Comparison of ENCODE assay signal across 12 cellular contexts in genomic region chr9:5838884-5839571, GRCh38. TPM values are rescaled to one million over a fixed set of nuclear protein-coding genes. Genes with fewer than 3 reads are reported as not detected.
DNase-seq lines count a peak whose midpoint lies in the region; ATAC-seq, FAIRE-seq and TF ChIP-seq lines count a peak whose summit lies in the region.
"Had no signal": no experiment of that assay in that cellular context is flagged by ENCODE, and none has a peak within 500 bp of the region (broad histone marks: within the 10 kb centered on the region; RNA-seq: fewer than 3 reads in every experiment).

No MANE protein-coding gene starts in this region.

- H3K27me3 ChIP-seq in Loucy (ENCODE audit: insufficient read depth, low read length, poor library complexity, severe bottlenecking) (no peaks in the 10 kb centered on the region), GM12878 (replicated peaks in 1 of 2; ENCODE audit: control insufficient read depth in 2 of 2, insufficient read depth in 2 of 2, low read length in 1 of 2) (no peaks in the 10 kb centered on the region)

- H3K27ac ChIP-seq in GM12878 (ENCODE audit: control insufficient read depth, insufficient read depth): no peak overlapping the region

- TF ChIP-seq EP300 in GM12878 (IDR thresholded peaks at IDR 0.05; ENCODE audit: borderline replicate concordance in 1 of 2, control insufficient read depth in 1 of 2, low read depth in 2 of 2, low read length in 2 of 2): no peak

- TF ChIP-seq POLR2A in GM12878 (IDR thresholded peaks at IDR 0.05; ENCODE audit: low read depth, low read length): no peak

- POLR2A ChIA-PET in GM12878 (lab: Charles Lee): no interaction called here

- H3K4me3 ChIP-seq in Loucy (ENCODE audit: low read length, poor library complexity, severe bottlenecking) (no peak overlapping the region), GM12878 (no peak overlapping the region)

- no peak for FAIRE-seq in GM12878 (lab: Jason Lieb, UNC)

- no peak for TF ChIP-seq CTCF in Loucy (conservative IDR thresholded peaks at IDR 0.05; ENCODE audit: low read length)
- no peak for TF ChIP-seq CTCF in GM12878 (IDR thresholded peaks at IDR 0.05 in 2 of 3, conservative IDR thresholded peaks at IDR 0.05 in 1 of 3; ENCODE audit: control insufficient read depth in 2 of 3, extremely low read depth in 1 of 3, insufficient read depth in 1 of 3, low read depth in 3 of 3, low read length in 3 of 3)

- TF ChIP-seq RAD21 in GM12878 (IDR thresholded peaks at IDR 0.05; ENCODE audit: insufficient read depth, low read depth, low read length): no peak

- WGBS in GM12878 (ENCODE audit: insufficient coverage, insufficient replicate concordance, low lambda C conversion rate, missing lambda C conversion rate): 38% methylated on average over 2 of the region's 2 CpGs

- CTCF ChIA-PET in GM12878 (lab: Yijun Ruan, JAX): interaction anchor here (1.0 kb wide), 1 partner anchor 15 kb away, joined by 3 read pairs; no protein-coding TSS in a partner anchor

- SMC1A ChIA-PET in GM12878 (lab: Charles Lee; ENCODE audit: uncharacterized antibody, unreplicated experiment): interaction anchor here (1.4 to 1.6 kb wide), 2 partner anchors 10 to 13 kb away, joined by 3 to 6 read pairs; no protein-coding TSS in a partner anchor

- intact Hi-C loops in GM12878 (cut with micrococcal nuclease; ENCODE audit: unreplicated experiment): loop anchor here (10.0 kb wide), 1 partner anchor 384 kb away; the partner anchor contains the start of gene CD274

- H2AFZ ChIP-seq in Loucy (ENCODE audit: low read length): no peak overlapping the region
- H2AFZ ChIP-seq in GM12878 (ENCODE audit: control insufficient read depth, low read depth, low read length): no peak overlapping the region

- DNase-seq in DMS153 (lab: John Stamatoyannopoulos, UW): peak; percentile 83
- DNase-seq in GM12878 (ENCODE audit: low read depth, low spot score): no peak
- DNase-seq in left lobe of liver (ENCODE audit: low spot score): peak; percentile 64
- DNase-seq in NCI-H1694 (lab: John Stamatoyannopoulos, UW): no peak
- no peak for DNase-seq in activated naive CD4-positive, alpha-beta T cell treated with anti-CD3 and anti-CD28 coated beads, Interleukin-2, amount 50 U/mL, for 16 hours
- DNase-seq: T-cell had no signal

- no peaks in the 10 kb centered on the region for H3K9me2 ChIP-seq in Loucy (replicated peaks; ENCODE audit: low read depth, low read length)

- H3K36me3 ChIP-seq in Loucy (ENCODE audit: insufficient read depth, low read length) (no peaks in the 10 kb centered on the region), GM12878 (ENCODE audit: control insufficient read depth in 2 of 2, insufficient read depth in 2 of 2, low read length in 1 of 2) (no peaks in the 10 kb centered on the region)

- H3K4me2 ChIP-seq in Loucy (ENCODE audit: low read depth, low read length, poor library complexity, severe bottlenecking) (peak overlapping the region; percentile 2), GM12878 (ENCODE audit: control insufficient read depth, insufficient read depth) (no peak overlapping the region)

- H3K9ac ChIP-seq in Loucy (ENCODE audit: low read depth, low read length, poor library complexity, severe bottlenecking) (no peak overlapping the region), GM12878 (ENCODE audit: control insufficient read depth, insufficient read depth, low read length) (no peak overlapping the region)

- H3K79me2 ChIP-seq in Loucy (ENCODE audit: insufficient read depth, low read length) (no peaks in the 10 kb centered on the region), GM12878 (ENCODE audit: control insufficient read depth, insufficient read depth, low read length) (no peaks in the 10 kb centered on the region)

- no peak for ATAC-seq in GM12878
- peak; percentile 88 for ATAC-seq in left lobe of liver
- ATAC-seq in HG03135 (IDR thresholded peaks at IDR 0.05; ENCODE audit: unreplicated experiment): no peak
- ATAC-seq in GM18909 (IDR thresholded peaks at IDR 0.05; ENCODE audit: poor library complexity, unreplicated experiment): no peak
- ATAC-seq: stimulated activated effector memory CD8-positive, alpha-beta T cell treated with anti-CD3 and anti-CD28 coated beads, Interleukin-12 subunit alpha, Interleukin-12 subunit beta, amount 100 ng/mL, for 72 hours; T-cell had no signal

- no peaks in the 10 kb centered on the region for H4K20me1 ChIP-seq in Loucy (ENCODE audit: insufficient read depth, low read length, poor library complexity, severe bottlenecking)
- no peaks in the 10 kb centered on the region for H4K20me1 ChIP-seq in GM12878 (ENCODE audit: control insufficient read depth, insufficient read depth)

- RAD21 ChIA-PET in GM12878 (lab: Charles Lee; ENCODE audit: unreplicated experiment): interaction anchor here (0.6 to 1.7 kb wide), 2 partner anchors 9 to 356 kb away, joined by 3 to 4 read pairs; no protein-coding TSS in a partner anchor

- in situ Hi-C loops in GM12878 (cut with MboI): no loop called here

- peaks cover 7% of the 10 kb centered on the region; the same call in 1 of the 2 replicates for H3F3A ChIP-seq in Loucy (ENCODE audit: low read depth)

- H3K9me3 ChIP-seq in Loucy (ENCODE audit: insufficient read depth, low read depth, low read length) (no peaks in the 10 kb centered on the region), GM12878 (replicated peaks; ENCODE audit: control insufficient read depth, insufficient read depth, low read length) (peaks cover 3% of the 10 kb centered on the region; the same call in 2 of the 3 replicates)

- BruUV-seq in GM12878 (replicated peaks; lab: Mats Ljungman, UMichigan): no TSS peak

- H3K4me1 ChIP-seq in Loucy (ENCODE audit: insufficient read depth, low read length, poor library complexity, severe bottlenecking) (peaks cover 45% of the 10 kb centered on the region), GM12878 (ENCODE audit: control insufficient read depth, insufficient read depth, low read length) (peaks cover 21% of the 10 kb centered on the region)

TF ChIP-seq in GM12878, 131 proteins besides CTCF, POLR2A, EP300 and RAD21:
- TF ChIP-seq SMC3 (IDR thresholded peaks at IDR 0.05; ENCODE audit: borderline replicate concordance, low read length): no peak
- TF ChIP-seq BACH1 (IDR thresholded peaks at IDR 0.05; ENCODE audit: borderline replicate concordance): peak; percentile 97; the same call in 1 of the 2 replicates
- no peak for TF ChIP-seq CBFB (IDR thresholded peaks at IDR 0.05; ENCODE audit: low read depth)
- no peak for TF ChIP-seq BMI1 (IDR thresholded peaks at IDR 0.05; ENCODE audit: borderline replicate concordance)
- TF ChIP-seq IRF4 (IDR thresholded peaks at IDR 0.05; ENCODE audit: low read depth, low read length): no peak

RNA-seq across cellular contexts. Expression of gene ERMP1, which starts 6.1 kb away (rescaled TPM):
- total RNA-seq in GM12878 (2013; cell fraction: nucleolus; rRNA removed): 81.3 and 85.3 TPM in 2 replicates
- total RNA-seq in GM12878 (2014; rRNA removed) (8.0 and 9.3 TPM in 2 replicates), GM12878 (2014; rRNA removed; fragmentation: Illumina TruSeq; extraction: Trizol) (8.1 and 8.2 TPM in 2 replicates), GM12878 (2021) (12.9 and 13.5 TPM in 2 replicates), left lobe of liver (11.8 TPM)
- 5.9 TPM for polyA plus RNA-seq in GM12878 (2011; ENCODE audit: low read depth)
- polyA plus RNA-seq in GM12878 (2011; rRNA removed) (42.1 and 50.8 TPM in 2 replicates), GM12878 (2014; fragmentation: Illumina TruSeq; extraction: Trizol) (8.1 and 13.1 TPM in 2 replicates), GM12878 (2014; fragmentation: Nextera tagmentation; extraction: Ambion mirVana) (1 to 10 TPM; 2.4 to 2.7 TPM), GM12878 (2014; rRNA removed) (5.3 and 6.0 TPM in 2 replicates), GM12878 (2016; fragmentation: Nextera tagmentation; extraction: Ambion mirVana) (10 to 100 TPM in 1 of 2 experiments, 1 to 10 TPM in 1; 8.5 to 10.1 TPM)
- polyA plus RNA-seq in GM12878 (2011; cell fraction: cytosol; rRNA removed): 18.4 and 27.9 TPM in 2 replicates
- 29.5 and 34.2 TPM in 2 replicates for polyA plus RNA-seq in GM12878 (2011; cell fraction: nucleus; rRNA removed)
- 6.7 and 10.3 TPM in 2 replicates for polyA plus RNA-seq in GM12878 (2012)
- 53.6 and 64.4 TPM in 2 replicates for polyA minus RNA-seq in GM12878 (2011; rRNA and poly(A)+ RNA removed)
- 13.2 and 17.3 TPM in 2 replicates for polyA minus RNA-seq in GM12878 (2011; cell fraction: cytosol; rRNA and poly(A)+ RNA removed)
- 24.4 and 31.4 TPM in 2 replicates for polyA minus RNA-seq in GM12878 (2011; cell fraction: nucleus; rRNA and poly(A)+ RNA removed)

RNA-seq across cellular contexts. Expression of gene MLANA, which starts 51.7 kb away (rescaled TPM):
- not detected in 2 replicates for total RNA-seq in GM12878 (2013; cell fraction: nucleolus; rRNA removed)
- 0.11 TPM in 1 of 2 replicates, not detected in the other for total RNA-seq in GM12878 (2014; rRNA removed)
- total RNA-seq in GM12878 (2014; rRNA removed; fragmentation: Illumina TruSeq; extraction: Trizol): not detected in 2 replicates
- not detected in 2 replicates for total RNA-seq in GM12878 (2021)
- polyA plus RNA-seq in GM12878 (2011; ENCODE audit: low read depth): 0.20 TPM
- polyA plus RNA-seq in GM12878 (2011; rRNA removed): not detected in 2 replicates
- polyA plus RNA-seq in GM12878 (2011; cell fraction: cytosol; rRNA removed): not detected in 2 replicates
- not detected in 2 replicates for polyA plus RNA-seq in GM12878 (2011; cell fraction: nucleus; rRNA removed)
- 0.31 and 0.70 TPM in 2 replicates for polyA plus RNA-seq in GM12878 (2012)
- not detected in 2 replicates for polyA plus RNA-seq in GM12878 (2014; fragmentation: Illumina TruSeq; extraction: Trizol)
- under 1 TPM; 0.11 to 0.15 TPM for polyA plus RNA-seq in GM12878 (2014; fragmentation: Nextera tagmentation; extraction: Ambion mirVana)
- polyA plus RNA-seq in GM12878 (2014; rRNA removed): not detected in 2 replicates
- under 1 TPM in 1 of 2 experiments, not detected in 1; 0.26 TPM for polyA plus RNA-seq in GM12878 (2016; fragmentation: Nextera tagmentation; extraction: Ambion mirVana)
- not detected in 2 replicates for polyA minus RNA-seq in GM12878 (2011; rRNA and poly(A)+ RNA removed)
- not detected in 2 replicates for polyA minus RNA-seq in GM12878 (2011; cell fraction: cytosol; rRNA and poly(A)+ RNA removed)
- polyA minus RNA-seq in GM12878 (2011; cell fraction: nucleus; rRNA and poly(A)+ RNA removed): not detected in 2 replicates
- total RNA-seq in left lobe of liver: not detected
- total RNA-seq: T-cell had no signal
- polyA plus RNA-seq: adipose tissue, neural cell had no signal

Comparison
In these comparisons a context has a peak if more than half of its experiments do, and no peak if none do; other contexts are left out.
1. DNase-seq: peak in DMS153 (single experiment) and left lobe of liver (single experiment); none in GM12878 (single experiment), NCI-H1694 (single experiment) and activated naive CD4-positive, alpha-beta T cell treated with anti-CD3 and anti-CD28 coated beads, Interleukin-2, amount 50 U/mL, for 16 hours (single experiment).